Comparison of ENCODE assay signal across 2 cellular contexts in genomic region chr3:194606163-194606562, GRCh38.
TF ChIP-seq lines count a peak whose summit lies in the region.

No MANE protein-coding gene starts in this region.

TF ChIP-seq in SK-N-SH, 30 proteins besides CTCF, POLR2A, EP300 and RAD21 (continued from another document):
- TF ChIP-seq FOSL2 (IDR thresholded peaks at IDR 0.05; ENCODE audit: borderline replicate concordance, low read depth), result no peak
- TF ChIP-seq GABPA (IDR thresholded peaks at IDR 0.05; ENCODE audit: low read depth), result no peak
- TF ChIP-seq CHD2 (IDR thresholded peaks at IDR 0.05; ENCODE audit: low read length, partially characterized antibody), result no peak
- no peak for TF ChIP-seq PBX3 (IDR thresholded peaks at IDR 0.05)

TF ChIP-seq in SK-N-SH treated with all-trans-retinoic acid at 6 μM for 48 hours, 23 proteins besides CTCF, POLR2A, EP300 and RAD21 (continued from another document):
- TF ChIP-seq TSHZ2 (CRISPR knock-in tag; IDR thresholded peaks at IDR 0.05) (no peak), SNAI2 (CRISPR knock-in tag; IDR thresholded peaks at IDR 0.05) (no peak), TCF4 (CRISPR knock-in tag; IDR thresholded peaks at IDR 0.05; ENCODE audit: borderline replicate concordance) (no peak), PPARA (CRISPR knock-in tag; IDR thresholded peaks at IDR 0.05; ENCODE audit: borderline replicate concordance) (no peak), ZNF565 (CRISPR knock-in tag; conservative IDR thresholded peaks at IDR 0.05; ENCODE audit: low read depth) (no peak), ZNF70 (CRISPR knock-in tag; IDR thresholded peaks at IDR 0.05) (no peak), ZC3H10 (CRISPR knock-in tag; IDR thresholded peaks at IDR 0.05) (no peak), OSR1 (CRISPR knock-in tag; IDR thresholded peaks at IDR 0.05) (no peak), TOX (CRISPR knock-in tag; IDR thresholded peaks at IDR 0.05; ENCODE audit: borderline replicate concordance) (no peak)
TF ChIP-seq in SK-N-SH treated with all-trans-retinoic acid at 6 μM for 48 hours: peak in this region for 0.
